Comparison of ENCODE assay signal across 18 cellular contexts in genomic region chr1:230800891-230801290, GRCh38. TPM values are rescaled to one million over a fixed set of nuclear protein-coding genes. Genes with fewer than 3 reads are reported as not detected.
DNase-seq lines count a peak whose midpoint lies in the region; ATAC-seq and TF ChIP-seq lines count a peak whose summit lies in the region.
"Had no signal": no experiment of that assay in that cellular context is flagged by ENCODE, and none has a peak within 500 bp of the region (broad histone marks: within the 10 kb centered on the region; RNA-seq: fewer than 3 reads in every experiment).

No MANE protein-coding gene starts in this region.

- 39 to 53% methylated on average over 3 of the region's 3 CpGs for WGBS in thyroid gland, 2 donors

- no peak for TF ChIP-seq POLR2A in thyroid gland (IDR thresholded peaks at IDR 0.05)

- DNase-seq in D341Med (ENCODE audit: low spot score) (peak; percentile 5), coronary artery (ENCODE audit: low spot score) (peak; percentile 29), mucosa of gallbladder (ENCODE audit: low spot score) (peak; percentile 2), thyroid gland (no peak), glomerular visceral epithelial cell (ENCODE audit: extremely low spot score) (no peak), GM20000 (ENCODE audit: low spot score) (no peak), LoVo (ENCODE audit: low spot score) (no peak)
- DNase-seq: AML-193; CD4-positive, CD25-positive, alpha-beta regulatory T cell; DMS 273 treated with DMSO at 0.1 percent for 48 hours; GM23248 had no signal

- TF ChIP-seq CTCF in coronary artery (IDR thresholded peaks at IDR 0.05), result no peak
- no peak for TF ChIP-seq CTCF in thyroid gland (IDR thresholded peaks at IDR 0.05)
- no peak for TF ChIP-seq CTCF in GM20000 (IDR thresholded peaks at IDR 0.05; ENCODE audit: extremely low read depth, missing control alignments)

- H3K4me3 ChIP-seq in coronary artery (no peak overlapping the region), thyroid gland (replicated peaks in 1 of 3) (no peak overlapping the region)
- H3K4me3 ChIP-seq: BLaER1 treated with 17β-estradiol and CSF1 and Interleukin-3, amounts not matched to agents 10 nM and 100 nM; GM23248 had no signal

- no peaks in the 10 kb centered on the region for H3K9me3 ChIP-seq in thyroid gland
- H3K9me3 ChIP-seq: BLaER1 treated with 17β-estradiol and CSF1 and Interleukin-3, amounts not matched to agents 10 nM and 100 nM had no signal

- no peak for ATAC-seq in HG03139 (IDR thresholded peaks at IDR 0.05; ENCODE audit: unreplicated experiment)
- ATAC-seq: HCT116, HepG2 had no signal

- no peaks in the 10 kb centered on the region for H3K36me3 ChIP-seq in thyroid gland
- H3K36me3 ChIP-seq: BLaER1 treated with 17β-estradiol and CSF1 and Interleukin-3, amounts not matched to agents 10 nM and 100 nM had no signal

- H3K27ac ChIP-seq in coronary artery (no peak overlapping the region), thyroid gland (peak overlapping the region; percentile 44 to 61 (median 55))
- H3K27ac ChIP-seq: 22Rv1; BLaER1 treated with 17β-estradiol and CSF1 and Interleukin-3, amounts not matched to agents 10 nM and 100 nM; GM23248 had no signal

- peaks cover 8 to 14% of the 10 kb centered on the region in 2 donors for H3K4me1 ChIP-seq in thyroid gland

- intact Hi-C loops in thyroid gland (cut with DNase I), result no loop called here

- no peaks in the 10 kb centered on the region for H3K27me3 ChIP-seq in thyroid gland
- H3K27me3 ChIP-seq: BLaER1 treated with 17β-estradiol and CSF1 and Interleukin-3, amounts not matched to agents 10 nM and 100 nM had no signal

RNA-seq across cellular contexts. Expression of gene CAPN9, which starts 53.7 kb away (rescaled TPM):
- total RNA-seq in mucosa of gallbladder (0.83 TPM), thyroid gland (not detected)
- total RNA-seq: A673; CD4-positive, CD25-positive, alpha-beta regulatory T cell; Daoy; GM23248 had no signal

Comparison
In these comparisons a context has a peak if more than half of its experiments do, and no peak if none do; other contexts are left out.
1. DNase-seq: peak in D341Med (single experiment), coronary artery (single experiment) and mucosa of gallbladder (single experiment); none in thyroid gland (0 of 2), glomerular visceral epithelial cell (single experiment), GM20000 (single experiment) and LoVo (single experiment).
2. H3K27ac ChIP-seq: peak in thyroid gland (3 of 3); none in coronary artery (0 of 2).